Comparison of ENCODE assay signal across 1 cellular context in genomic region chr10:95289921-95290421, GRCh38.
A peak's percentile ranks its signal among the peaks of the same experiment; 100 is the strongest.
TF ChIP-seq lines count a peak whose summit lies in the region.

No MANE protein-coding gene starts in this region.

TF ChIP-seq in HepG2, 621 proteins besides CTCF, POLR2A, EP300 and RAD21 (continued from another document):
- TF ChIP-seq POGK (CRISPR knock-in tag; conservative IDR thresholded peaks at IDR 0.05) (no peak), ZNF430 (CRISPR knock-in tag; IDR thresholded peaks at IDR 0.05) (0 out of 2 replicates have a peak, but pooled peaks have one; percentile 31), ZNF670 (CRISPR knock-in tag; IDR thresholded peaks at IDR 0.05; ENCODE audit: borderline replicate concordance) (no peak), PRMT3 (CRISPR knock-in tag; IDR thresholded peaks at IDR 0.05; ENCODE audit: borderline replicate concordance, low read depth) (no peak), SP140L (CRISPR knock-in tag; IDR thresholded peaks at IDR 0.05; ENCODE audit: borderline replicate concordance) (no peak), ZNF350 (CRISPR knock-in tag; IDR thresholded peaks at IDR 0.05; ENCODE audit: borderline replicate concordance, low read depth) (no peak), XRCC5 (optimal IDR thresholded peaks at IDR 0.05; ENCODE audit: low read length) (peak; percentile 3), KAT7 (CRISPR knock-in tag; IDR thresholded peaks at IDR 0.05; ENCODE audit: borderline replicate concordance) (peak; percentile 34; the same call in 1 of the 2 replicates), ZNF543 (CRISPR knock-in tag; IDR thresholded peaks at IDR 0.05) (no peak), ZBTB3 (CRISPR knock-in tag; IDR thresholded peaks at IDR 0.05; ENCODE audit: borderline replicate concordance, low read depth) (no peak), HMGXB4 (CRISPR knock-in tag; IDR thresholded peaks at IDR 0.05; ENCODE audit: borderline replicate concordance in 1 of 2, low read depth in 1 of 2) (0 out of 4 replicates have a peak, but pooled peaks of 1 of the 2 experiments have one; percentile 9), RXRB (CRISPR knock-in tag; IDR thresholded peaks at IDR 0.05; ENCODE audit: borderline replicate concordance) (no peak), CBX5 (CRISPR knock-in tag; IDR thresholded peaks at IDR 0.05; ENCODE audit: borderline replicate concordance) (no peak), KMT2B (CRISPR knock-in tag; IDR thresholded peaks at IDR 0.05) (peak; percentile 7; the same call in 1 of the 2 replicates), PLSCR1 (CRISPR knock-in tag; IDR thresholded peaks at IDR 0.05; ENCODE audit: borderline replicate concordance) (no peak), ZFP82 (CRISPR knock-in tag; IDR thresholded peaks at IDR 0.05; ENCODE audit: borderline replicate concordance) (no peak), DMTF1 (CRISPR knock-in tag; IDR thresholded peaks at IDR 0.05) (no peak), GMEB2 (CRISPR knock-in tag; IDR thresholded peaks at IDR 0.05; ENCODE audit: low read depth) (no peak), FOSL2 (CRISPR knock-in tag; IDR thresholded peaks at IDR 0.05) (no peak), SIN3B (IDR thresholded peaks at IDR 0.05; ENCODE audit: low read length) (no peak), GATAD1 (CRISPR knock-in tag; IDR thresholded peaks at IDR 0.05) (no peak), TCF7L2 (IDR thresholded peaks at IDR 0.05; ENCODE audit: low read depth, low read length) (no peak), XBP1 (CRISPR knock-in tag; IDR thresholded peaks at IDR 0.05) (no peak), PHB2 (IDR thresholded peaks at IDR 0.05; ENCODE audit: partially characterized antibody) (no peak), ZNF605 (CRISPR knock-in tag; IDR thresholded peaks at IDR 0.05) (peak; percentile 62; the same call in 1 of the 2 replicates)
- TF ChIP-seq, protein P1, sequence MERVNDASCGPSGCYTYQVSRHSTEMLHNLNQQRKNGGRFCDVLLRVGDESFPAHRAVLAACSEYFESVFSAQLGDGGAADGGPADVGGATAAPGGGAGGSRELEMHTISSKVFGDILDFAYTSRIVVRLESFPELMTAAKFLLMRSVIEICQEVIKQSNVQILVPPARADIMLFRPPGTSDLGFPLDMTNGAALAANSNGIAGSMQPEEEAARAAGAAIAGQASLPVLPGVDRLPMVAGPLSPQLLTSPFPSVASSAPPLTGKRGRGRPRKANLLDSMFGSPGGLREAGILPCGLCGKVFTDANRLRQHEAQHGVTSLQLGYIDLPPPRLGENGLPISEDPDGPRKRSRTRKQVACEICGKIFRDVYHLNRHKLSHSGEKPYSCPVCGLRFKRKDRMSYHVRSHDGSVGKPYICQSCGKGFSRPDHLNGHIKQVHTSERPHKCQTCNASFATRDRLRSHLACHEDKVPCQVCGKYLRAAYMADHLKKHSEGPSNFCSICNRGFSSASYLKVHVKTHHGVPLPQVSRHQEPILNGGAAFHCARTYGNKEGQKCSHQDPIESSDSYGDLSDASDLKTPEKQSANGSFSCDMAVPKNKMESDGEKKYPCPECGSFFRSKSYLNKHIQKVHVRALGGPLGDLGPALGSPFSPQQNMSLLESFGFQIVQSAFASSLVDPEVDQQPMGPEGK (CRISPR knock-in tag; IDR thresholded peaks at IDR 0.05), result 0 out of 2 replicates have a peak, but pooled peaks have one; percentile 12
- TF ChIP-seq, protein P2, sequence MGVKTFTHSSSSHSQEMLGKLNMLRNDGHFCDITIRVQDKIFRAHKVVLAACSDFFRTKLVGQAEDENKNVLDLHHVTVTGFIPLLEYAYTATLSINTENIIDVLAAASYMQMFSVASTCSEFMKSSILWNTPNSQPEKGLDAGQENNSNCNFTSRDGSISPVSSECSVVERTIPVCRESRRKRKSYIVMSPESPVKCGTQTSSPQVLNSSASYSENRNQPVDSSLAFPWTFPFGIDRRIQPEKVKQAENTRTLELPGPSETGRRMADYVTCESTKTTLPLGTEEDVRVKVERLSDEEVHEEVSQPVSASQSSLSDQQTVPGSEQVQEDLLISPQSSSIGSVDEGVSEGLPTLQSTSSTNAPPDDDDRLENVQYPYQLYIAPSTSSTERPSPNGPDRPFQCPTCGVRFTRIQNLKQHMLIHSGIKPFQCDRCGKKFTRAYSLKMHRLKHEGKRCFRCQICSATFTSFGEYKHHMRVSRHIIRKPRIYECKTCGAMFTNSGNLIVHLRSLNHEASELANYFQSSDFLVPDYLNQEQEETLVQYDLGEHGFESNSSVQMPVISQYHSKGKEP (CRISPR knock-in tag; IDR thresholded peaks at IDR 0.05), result no peak
- TF ChIP-seq, protein P3, sequence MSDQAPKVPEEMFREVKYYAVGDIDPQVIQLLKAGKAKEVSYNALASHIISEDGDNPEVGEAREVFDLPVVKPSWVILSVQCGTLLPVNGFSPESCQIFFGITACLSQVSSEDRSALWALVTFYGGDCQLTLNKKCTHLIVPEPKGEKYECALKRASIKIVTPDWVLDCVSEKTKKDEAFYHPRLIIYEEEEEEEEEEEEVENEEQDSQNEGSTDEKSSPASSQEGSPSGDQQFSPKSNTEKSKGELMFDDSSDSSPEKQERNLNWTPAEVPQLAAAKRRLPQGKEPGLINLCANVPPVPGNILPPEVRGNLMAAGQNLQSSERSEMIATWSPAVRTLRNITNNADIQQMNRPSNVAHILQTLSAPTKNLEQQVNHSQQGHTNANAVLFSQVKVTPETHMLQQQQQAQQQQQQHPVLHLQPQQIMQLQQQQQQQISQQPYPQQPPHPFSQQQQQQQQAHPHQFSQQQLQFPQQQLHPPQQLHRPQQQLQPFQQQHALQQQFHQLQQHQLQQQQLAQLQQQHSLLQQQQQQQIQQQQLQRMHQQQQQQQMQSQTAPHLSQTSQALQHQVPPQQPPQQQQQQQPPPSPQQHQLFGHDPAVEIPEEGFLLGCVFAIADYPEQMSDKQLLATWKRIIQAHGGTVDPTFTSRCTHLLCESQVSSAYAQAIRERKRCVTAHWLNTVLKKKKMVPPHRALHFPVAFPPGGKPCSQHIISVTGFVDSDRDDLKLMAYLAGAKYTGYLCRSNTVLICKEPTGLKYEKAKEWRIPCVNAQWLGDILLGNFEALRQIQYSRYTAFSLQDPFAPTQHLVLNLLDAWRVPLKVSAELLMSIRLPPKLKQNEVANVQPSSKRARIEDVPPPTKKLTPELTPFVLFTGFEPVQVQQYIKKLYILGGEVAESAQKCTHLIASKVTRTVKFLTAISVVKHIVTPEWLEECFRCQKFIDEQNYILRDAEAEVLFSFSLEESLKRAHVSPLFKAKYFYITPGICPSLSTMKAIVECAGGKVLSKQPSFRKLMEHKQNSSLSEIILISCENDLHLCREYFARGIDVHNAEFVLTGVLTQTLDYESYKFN (CRISPR knock-in tag; conservative IDR thresholded peaks at IDR 0.05), result no peak
- TF ChIP-seq, protein P4, sequence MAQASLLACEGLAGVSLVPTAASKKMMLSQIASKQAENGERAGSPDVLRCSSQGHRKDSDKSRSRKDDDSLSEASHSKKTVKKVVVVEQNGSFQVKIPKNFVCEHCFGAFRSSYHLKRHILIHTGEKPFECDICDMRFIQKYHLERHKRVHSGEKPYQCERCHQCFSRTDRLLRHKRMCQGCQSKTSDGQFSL (CRISPR knock-in tag; IDR thresholded peaks at IDR 0.05), result no peak
